In genomic region chr22:22786301-22787115, GRCh38 we compare ENCODE assay signal across 24 cellular contexts.
DNase-seq lines count a peak whose midpoint lies in the region; ATAC-seq, FAIRE-seq and TF ChIP-seq lines count a peak whose summit lies in the region.
"Had no signal": no experiment of that assay in that cellular context is flagged by ENCODE, and none has a peak within 500 bp of the region (broad histone marks: within the 10 kb centered on the region; RNA-seq: fewer than 3 reads in every experiment).

No MANE protein-coding gene starts in this region.

- peaks cover 17% of the 10 kb centered on the region for H3K27me3 Mint-ChIP-seq in activated CD8-positive, alpha-beta T cell treated with anti-CD3 and anti-CD28 coated beads, Interleukin-2, amount 10 ng/mL, durations not matched to agents 7 days and 5 days (ENCODE audit: low read depth)
- H3K27me3 Mint-ChIP-seq in activated CD8-positive, alpha-beta T cell treated with anti-CD3 and anti-CD28 coated beads for 36 hours: no peaks in the 10 kb centered on the region
- H3K27me3 Mint-ChIP-seq: activated naive CD8-positive, alpha-beta T cell had no signal

- POLR2A ChIA-PET in activated CD8-positive, alpha-beta T cell treated with anti-CD3 and anti-CD28 coated beads, Interleukin-2, amount 10 ng/mL, durations not matched to agents 7 days and 5 days (lab: Charles Lee): no interaction called here
- POLR2A ChIA-PET in activated CD8-positive, alpha-beta T cell treated with anti-CD3 and anti-CD28 coated beads for 36 hours (lab: Charles Lee): interaction anchor here (0.9 kb wide), 1 partner anchor 12 kb away, joined by 4 read pairs; no protein-coding TSS in a partner anchor

- no peak for TF ChIP-seq CTCF in activated CD8-positive, alpha-beta T cell treated with anti-CD3 and anti-CD28 coated beads for 36 hours (IDR thresholded peaks at IDR 0.05)
- TF ChIP-seq CTCF in VCaP (conservative IDR thresholded peaks at IDR 0.05): no peak

- WGBS in small intestine, 3 donors: 50 to 68% (median 61%) methylated on average over 18 of the region's 18 CpGs

- FAIRE-seq in small intestine (lab: Jason Lieb, UNC) (no peak), GM19239 (lab: Jason Lieb, UNC) (no peak)
- FAIRE-seq: H1 had no signal

- H3K9me3 ChIP-seq in small intestine (ENCODE audit: control insufficient read depth, low read depth): no peaks in the 10 kb centered on the region
- H3K9me3 ChIP-seq: BE2C, colonic mucosa, tibial artery had no signal

- intact Hi-C loops in activated CD8-positive, alpha-beta T cell treated with anti-CD3 and anti-CD28 coated beads for 36 hours (cut with micrococcal nuclease): no loop called here

- H3K36me3 Mint-ChIP-seq in activated CD8-positive, alpha-beta T cell treated with anti-CD3 and anti-CD28 coated beads, Interleukin-2, amount 10 ng/mL, durations not matched to agents 7 days and 5 days (ENCODE audit: low read depth): no peaks in the 10 kb centered on the region
- H3K36me3 Mint-ChIP-seq in activated CD8-positive, alpha-beta T cell treated with anti-CD3 and anti-CD28 coated beads for 36 hours (ENCODE audit: low read depth): no peaks in the 10 kb centered on the region
- H3K36me3 Mint-ChIP-seq: activated naive CD8-positive, alpha-beta T cell; neural progenitor cell had no signal

- H3K36me3 ChIP-seq in small intestine (ENCODE audit: control insufficient read depth in 2 of 2, insufficient read depth in 2 of 2, low read length in 2 of 2): no peaks in the 10 kb centered on the region
- H3K36me3 ChIP-seq: BE2C, colonic mucosa, neural progenitor cell, tibial artery had no signal

- no peaks in the 10 kb centered on the region for H3K27me3 ChIP-seq in small intestine (ENCODE audit: control insufficient read depth in 2 of 2, insufficient read depth in 2 of 2, low read length in 2 of 2)
- H3K27me3 ChIP-seq: colonic mucosa had no signal

- H3K4me3 Mint-ChIP-seq in activated CD8-positive, alpha-beta T cell treated with anti-CD3 and anti-CD28 coated beads, Interleukin-2, amount 10 ng/mL, durations not matched to agents 7 days and 5 days: no peak overlapping the region
- no peak overlapping the region for H3K4me3 Mint-ChIP-seq in activated CD8-positive, alpha-beta T cell treated with anti-CD3 and anti-CD28 coated beads for 36 hours
- H3K4me3 Mint-ChIP-seq: activated naive CD8-positive, alpha-beta T cell; neural progenitor cell had no signal

- no peak overlapping the region for H3K4me3 ChIP-seq in small intestine (ENCODE audit: low read depth in 1 of 2, low read length in 2 of 2)
- H3K4me3 ChIP-seq: colonic mucosa, neural progenitor cell, tibial artery had no signal

- ATAC-seq in activated CD8-positive, alpha-beta T cell treated with anti-CD3 and anti-CD28 coated beads, Interleukin-2, amount 10 ng/mL, durations not matched to agents 7 days and 5 days: no peak
- ATAC-seq in activated CD8-positive, alpha-beta T cell treated with anti-CD3 and anti-CD28 coated beads for 36 hours: no peak
- no peak for ATAC-seq in HG03378 (IDR thresholded peaks at IDR 0.05; ENCODE audit: unreplicated experiment)
- no peak for ATAC-seq in GM18520 (IDR thresholded peaks at IDR 0.05; ENCODE audit: unreplicated experiment)

- H3K27ac ChIP-seq in VCaP: peak overlapping the region; percentile 63
- H3K27ac ChIP-seq in small intestine (ENCODE audit: low read depth in 1 of 2, low read length in 1 of 2): peak overlapping the region in 1 of 2 donors; percentile 42
- H3K27ac ChIP-seq: colonic mucosa, neural progenitor cell, tibial artery had no signal

- H3K9me3 Mint-ChIP-seq in activated CD8-positive, alpha-beta T cell treated with anti-CD3 and anti-CD28 coated beads, Interleukin-2, amount 10 ng/mL, durations not matched to agents 7 days and 5 days (ENCODE audit: insufficient read depth): no peaks in the 10 kb centered on the region
- no peaks in the 10 kb centered on the region for H3K9me3 Mint-ChIP-seq in activated CD8-positive, alpha-beta T cell treated with anti-CD3 and anti-CD28 coated beads for 36 hours
- H3K9me3 Mint-ChIP-seq: neural progenitor cell had no signal

- peak; percentile 18 for DNase-seq in activated CD8-positive, alpha-beta T cell treated with anti-CD3 and anti-CD28 coated beads, Interleukin-2, amount 10 ng/mL, durations not matched to agents 7 days and 5 days
- DNase-seq in activated CD8-positive, alpha-beta T cell treated with anti-CD3 and anti-CD28 coated beads for 36 hours: no peak
- DNase-seq in NCI-H2081 (lab: John Stamatoyannopoulos, UW) (peak; percentile 62 to 89), small intestine (peak; percentile 47), GM19239 (ENCODE audit: insufficient read length, low spot score) (no peak)
- DNase-seq: 8988T; activated CD4-positive, alpha-beta T cell treated with anti-CD3 and anti-CD28 coated beads, Interleukin-2, amount 50 U/mL, for 48 hours; activated T-cell treated with anti-CD3 and anti-CD28 coated beads, Interleukin-2, amount 50 U/mL, for 48 hours; BE2C; colonic mucosa; DMS79 treated with DMSO at 0.1 percent for 48 hours; foreskin fibroblast; IMR-90; NCI-H226; retina; stimulated activated CD4-positive, alpha-beta T cell treated with anti-CD3 and anti-CD28 coated beads, Interleukin-15, amount 100 ng/mL, for 24 hours; stimulated activated naive CD4-positive, alpha-beta T cell; tibial artery had no signal

- no peaks in the 10 kb centered on the region for H3K4me1 ChIP-seq in small intestine (ENCODE audit: control insufficient read depth in 2 of 2, insufficient read depth in 1 of 2, low read depth in 1 of 2, low read length in 1 of 2)
- H3K4me1 ChIP-seq: BE2C, colonic mucosa, neural progenitor cell, tibial artery had no signal

- H3K4me1 Mint-ChIP-seq in activated CD8-positive, alpha-beta T cell treated with anti-CD3 and anti-CD28 coated beads, Interleukin-2, amount 10 ng/mL, durations not matched to agents 7 days and 5 days (ENCODE audit: low read depth): peaks cover 19% of the 10 kb centered on the region
- H3K4me1 Mint-ChIP-seq in activated CD8-positive, alpha-beta T cell treated with anti-CD3 and anti-CD28 coated beads for 36 hours (ENCODE audit: low read depth): peaks cover 26% of the 10 kb centered on the region
- H3K4me1 Mint-ChIP-seq: neural progenitor cell had no signal

- no peak overlapping the region for H3K27ac Mint-ChIP-seq in activated CD8-positive, alpha-beta T cell treated with anti-CD3 and anti-CD28 coated beads, Interleukin-2, amount 10 ng/mL, durations not matched to agents 7 days and 5 days
- H3K27ac Mint-ChIP-seq in activated CD8-positive, alpha-beta T cell treated with anti-CD3 and anti-CD28 coated beads for 36 hours: no peak overlapping the region
- H3K27ac Mint-ChIP-seq: activated naive CD8-positive, alpha-beta T cell; neural progenitor cell had no signal

- CTCF ChIA-PET in activated CD8-positive, alpha-beta T cell treated with anti-CD3 and anti-CD28 coated beads, Interleukin-2, amount 10 ng/mL, durations not matched to agents 7 days and 5 days (lab: Charles Lee): interaction anchor here (0.8 to 12.7 kb wide), 17 partner anchors 10 to 171 kb away, joined by 3 to 184 read pairs (median 6); partner anchors contain the start of gene IGLL5
- CTCF ChIA-PET in activated CD8-positive, alpha-beta T cell treated with anti-CD3 and anti-CD28 coated beads for 36 hours (lab: Charles Lee): interaction anchor here (0.6 to 7.8 kb wide), 16 partner anchors 16 to 449 kb away, joined by 3 to 72 read pairs (median 10); no protein-coding TSS in a partner anchor

Comparison
In these comparisons a context has a peak if more than half of its experiments do, and no peak if none do; other contexts are left out.
1. DNase-seq: peak in activated CD8-positive, alpha-beta T cell treated with anti-CD3 and anti-CD28 coated beads, Interleukin-2, amount 10 ng/mL, durations not matched to agents 7 days and 5 days (single experiment), NCI-H2081 (2 of 2) and small intestine (single experiment); none in activated CD8-positive, alpha-beta T cell treated with anti-CD3 and anti-CD28 coated beads for 36 hours (single experiment) and GM19239 (single experiment).